In the genomic region with DNA sequence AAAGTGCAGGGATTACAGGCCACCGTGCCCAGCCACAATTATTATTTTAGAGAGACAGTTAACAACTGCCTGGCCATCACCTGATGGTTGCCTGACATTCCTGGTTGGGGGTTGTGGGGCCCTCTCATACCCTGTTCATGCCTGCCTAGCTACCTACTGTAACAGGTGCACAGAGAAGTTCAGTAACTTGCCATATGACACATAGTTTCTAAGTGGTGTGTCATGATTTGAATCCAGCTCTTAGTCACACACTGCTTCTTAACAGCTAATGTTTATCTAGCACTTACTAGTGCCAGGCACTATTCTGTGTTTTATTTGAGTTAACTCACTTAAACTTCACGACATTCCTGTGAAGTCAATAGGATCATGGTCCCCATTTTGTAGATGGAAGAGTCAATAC, we compare ENCODE assay signal across 23 cellular contexts.
"Had no signal": no experiment of that assay in that cellular context is flagged by ENCODE, and none has a peak within 500 bp of the region (broad histone marks: within the 10 kb centered on the region; RNA-seq: fewer than 3 reads in every experiment).

No MANE protein-coding gene starts in this region.

- ATAC-seq: natural killer cell treated with Interleukin-12 subunit alpha and Interleukin-12 subunit beta and Interleukin-15 and Interleukin-18, amount 100 ng/mL, for 72 hours; upper lobe of right lung; WTC11 had no signal

- H3K27ac ChIP-seq: cardiac muscle cell, left ventricle myocardium inferior, spleen, thoracic aorta, upper lobe of right lung had no signal

- H3K4me3 ChIP-seq: cardiac muscle cell, hepatocyte, left ventricle myocardium inferior, spleen, thoracic aorta, upper lobe of right lung had no signal

- FAIRE-seq: frontal cortex had no signal

- H3K36me3 Mint-ChIP-seq: activated naive CD8-positive, alpha-beta T cell; immature natural killer cell; natural killer cell treated with Interleukin-12 subunit alpha and Interleukin-12 subunit beta and Interleukin-15 and Interleukin-18, amount 100 ng/mL, for 72 hours had no signal

- H3K4me3 Mint-ChIP-seq: activated naive CD8-positive, alpha-beta T cell; activated T-helper 1 cell treated with anti-CD3 and anti-CD28 coated beads, Interleukin-12 subunit alpha, Interleukin-12 subunit beta, Interleukin-2, Interleukin-4 antibody, amounts not matched to agents 30 ng/mL and 10 ng/mL and 1 ng/mL, durations not matched to agents 14 hours and 24 hours and 36 hours; immature natural killer cell; natural killer cell treated with Interleukin-12 subunit alpha and Interleukin-12 subunit beta and Interleukin-15 and Interleukin-18, amount 100 ng/mL, for 72 hours; WTC11 had no signal

- H3K4me1 Mint-ChIP-seq: immature natural killer cell had no signal

- H3K9me3 ChIP-seq: left ventricle myocardium inferior, spleen, thoracic aorta, upper lobe of right lung had no signal

- H3K4me1 ChIP-seq: left ventricle myocardium inferior, spleen, upper lobe of right lung had no signal

- H3K9me3 Mint-ChIP-seq: immature natural killer cell; natural killer cell treated with Interleukin-12 subunit alpha and Interleukin-12 subunit beta and Interleukin-15 and Interleukin-18, amount 100 ng/mL, for 72 hours had no signal

- H3K27me3 ChIP-seq: hepatocyte, spleen, upper lobe of right lung had no signal

- DNase-seq: activated CD4-positive, alpha-beta T cell treated with anti-CD3 and anti-CD28 coated beads, Interleukin-2, amount 50 U/mL, for 48 hours; activated gamma-delta T cell treated with Interleukin-2 at 50 U/mL for 16 hours; amygdala; cortex of kidney; glutamatergic neuron; immature natural killer cell; kidney glomerular epithelial cell; left ventricle myocardium inferior; midbrain; retina; spleen; stimulated activated CD4-positive, alpha-beta T cell treated with anti-CD3 and anti-CD28 coated beads, Interleukin-4, amount 100 ng/mL, for 1 hour; stimulated activated naive CD4-positive, alpha-beta T cell treated with Interleukin-2 at 50 U/mL for 16 hours; T-helper 9 cell; upper lobe of right lung had no signal

- H3K27ac Mint-ChIP-seq: activated naive CD8-positive, alpha-beta T cell; activated T-helper 1 cell treated with anti-CD3 and anti-CD28 coated beads, Interleukin-12 subunit alpha, Interleukin-12 subunit beta, Interleukin-2, Interleukin-4 antibody, amounts not matched to agents 30 ng/mL and 10 ng/mL and 1 ng/mL, durations not matched to agents 14 hours and 24 hours and 36 hours; immature natural killer cell; natural killer cell treated with Interleukin-12 subunit alpha and Interleukin-12 subunit beta and Interleukin-15 and Interleukin-18, amount 100 ng/mL, for 72 hours had no signal

- H3K36me3 ChIP-seq: cardiac muscle cell, left ventricle myocardium inferior, spleen, thoracic aorta, upper lobe of right lung had no signal
